Comparison of ENCODE assay signal across 16 cellular contexts in the genomic region with DNA sequence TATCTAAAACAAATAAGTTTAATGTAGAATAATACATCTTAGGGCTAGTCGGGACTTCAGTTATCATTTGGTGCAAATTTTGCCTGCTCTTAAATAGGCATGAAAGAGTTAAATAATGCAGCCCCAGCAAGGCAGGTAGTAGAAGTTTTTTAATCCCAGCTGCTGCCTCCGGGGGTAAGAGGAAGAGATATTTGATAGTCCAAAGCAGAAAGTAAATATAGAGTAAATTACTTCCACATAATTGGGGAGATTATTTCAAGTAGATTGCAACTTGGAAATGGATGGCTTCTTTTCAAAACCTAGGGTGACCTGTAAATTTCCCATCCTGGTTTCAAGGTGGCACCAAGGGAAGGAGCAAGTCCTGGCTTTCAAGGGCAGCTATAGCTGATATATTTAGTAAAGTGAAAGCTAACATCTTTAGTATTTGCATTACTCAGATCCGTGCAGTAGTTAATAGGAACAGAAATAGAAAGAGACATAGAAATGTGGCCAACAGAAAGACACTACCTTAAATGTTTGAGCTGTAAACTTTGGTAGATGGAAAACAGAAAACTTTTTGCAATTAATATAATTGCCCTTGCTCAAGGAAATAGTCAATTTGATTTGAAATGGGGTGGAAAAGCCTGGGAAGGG.
DNase-seq lines count a peak whose midpoint lies in the region; ATAC-seq lines count a peak whose summit lies in the region.
"Had no signal": no experiment of that assay in that cellular context is flagged by ENCODE, and none has a peak within 500 bp of the region (broad histone marks: within the 10 kb centered on the region; RNA-seq: fewer than 3 reads in every experiment).

No MANE protein-coding gene starts in this region.

- H3K4me3 Mint-ChIP-seq in activated naive CD8-positive, alpha-beta T cell treated with anti-CD3 and anti-CD28 coated beads, Interleukin-2, amount 50 U/mL, for 24 hours: no peak overlapping the region
- H3K4me3 Mint-ChIP-seq: activated T-cell treated with anti-CD3 and anti-CD28 coated beads, Interleukin-2, amount 50 U/mL, for 24 hours; stimulated activated memory B cell treated with anti-CD40 and anti-IgM and Interleukin-4, amounts not matched to agents 10 μg/mL and 1 μg/mL and 100 μg/mL, for 72 hours had no signal

- ATAC-seq in HG02610 (IDR thresholded peaks at IDR 0.05; ENCODE audit: unreplicated experiment): peak; percentile 71
- ATAC-seq in HG03442 (IDR thresholded peaks at IDR 0.05; ENCODE audit: unreplicated experiment): peak; percentile 77
- ATAC-seq in activated naive CD8-positive, alpha-beta T cell treated with anti-CD3 and anti-CD28 coated beads, Interleukin-2, amount 50 U/mL, for 24 hours: no peak
- ATAC-seq: lower lobe of right lung; stimulated activated memory B cell treated with anti-CD40 and anti-IgM and Interleukin-4, amounts not matched to agents 10 μg/mL and 1 μg/mL and 100 μg/mL, for 72 hours had no signal

- H3K9me3 Mint-ChIP-seq in activated naive CD8-positive, alpha-beta T cell treated with anti-CD3 and anti-CD28 coated beads, Interleukin-2, amount 50 U/mL, for 24 hours: no peaks in the 10 kb centered on the region
- H3K9me3 Mint-ChIP-seq: activated T-cell treated with anti-CD3 and anti-CD28 coated beads, Interleukin-2, amount 50 U/mL, for 24 hours; stimulated activated memory B cell treated with anti-CD40 and anti-IgM and Interleukin-4, amounts not matched to agents 10 μg/mL and 1 μg/mL and 100 μg/mL, for 72 hours had no signal

- no peak overlapping the region for H3K27ac Mint-ChIP-seq in activated naive CD8-positive, alpha-beta T cell treated with anti-CD3 and anti-CD28 coated beads, Interleukin-2, amount 50 U/mL, for 24 hours
- H3K27ac Mint-ChIP-seq: activated T-cell treated with anti-CD3 and anti-CD28 coated beads, Interleukin-2, amount 50 U/mL, for 24 hours; stimulated activated memory B cell treated with anti-CD40 and anti-IgM and Interleukin-4, amounts not matched to agents 10 μg/mL and 1 μg/mL and 100 μg/mL, for 72 hours had no signal

- H3K27me3 Mint-ChIP-seq in activated naive CD8-positive, alpha-beta T cell treated with anti-CD3 and anti-CD28 coated beads, Interleukin-2, amount 50 U/mL, for 24 hours: peaks cover 3% of the 10 kb centered on the region
- H3K27me3 Mint-ChIP-seq: stimulated activated memory B cell treated with anti-CD40 and anti-IgM and Interleukin-4, amounts not matched to agents 10 μg/mL and 1 μg/mL and 100 μg/mL, for 72 hours had no signal

- H3K36me3 Mint-ChIP-seq in activated naive CD8-positive, alpha-beta T cell treated with anti-CD3 and anti-CD28 coated beads, Interleukin-2, amount 50 U/mL, for 24 hours (ENCODE audit: low read depth): no peaks in the 10 kb centered on the region
- H3K36me3 Mint-ChIP-seq: stimulated activated memory B cell treated with anti-CD40 and anti-IgM and Interleukin-4, amounts not matched to agents 10 μg/mL and 1 μg/mL and 100 μg/mL, for 72 hours had no signal

- peaks cover 12% of the 10 kb centered on the region for H3K4me1 Mint-ChIP-seq in activated naive CD8-positive, alpha-beta T cell treated with anti-CD3 and anti-CD28 coated beads, Interleukin-2, amount 50 U/mL, for 24 hours

- peak; percentile 8 for DNase-seq in NOMO-1 treated with DMSO at 0.1 percent for 48 hours (lab: John Stamatoyannopoulos, UW; ENCODE audit: unreplicated experiment)
- DNase-seq in NOMO-1 treated with dmso at 0.1 percent for 144 hours (lab: John Stamatoyannopoulos, UW; ENCODE audit: unreplicated experiment): no peak
- no peak for DNase-seq in activated naive CD8-positive, alpha-beta T cell treated with anti-CD3 and anti-CD28 coated beads, Interleukin-2, amount 50 U/mL, for 24 hours
- no peak for DNase-seq in T-helper 1 cell
- no peak for DNase-seq in NCI-H774 (lab: John Stamatoyannopoulos, UW)
- DNase-seq in NCI-H345 (lab: John Stamatoyannopoulos, UW): no peak
- DNase-seq: activated T-cell treated with anti-CD3 and anti-CD28 coated beads, Interleukin-2, amount 50 U/mL, for 24 hours; anterior cingulate cortex; DMS53; effector memory CD4-positive, alpha-beta T cell; head of caudate nucleus; lower lobe of right lung; stimulated activated CD4-positive, alpha-beta T cell treated with anti-CD3 and anti-CD28 coated beads, Interleukin-15, amount 100 ng/mL, for 24 hours had no signal
